ENCODE assay signal across 1 cellular context in the genomic region with DNA sequence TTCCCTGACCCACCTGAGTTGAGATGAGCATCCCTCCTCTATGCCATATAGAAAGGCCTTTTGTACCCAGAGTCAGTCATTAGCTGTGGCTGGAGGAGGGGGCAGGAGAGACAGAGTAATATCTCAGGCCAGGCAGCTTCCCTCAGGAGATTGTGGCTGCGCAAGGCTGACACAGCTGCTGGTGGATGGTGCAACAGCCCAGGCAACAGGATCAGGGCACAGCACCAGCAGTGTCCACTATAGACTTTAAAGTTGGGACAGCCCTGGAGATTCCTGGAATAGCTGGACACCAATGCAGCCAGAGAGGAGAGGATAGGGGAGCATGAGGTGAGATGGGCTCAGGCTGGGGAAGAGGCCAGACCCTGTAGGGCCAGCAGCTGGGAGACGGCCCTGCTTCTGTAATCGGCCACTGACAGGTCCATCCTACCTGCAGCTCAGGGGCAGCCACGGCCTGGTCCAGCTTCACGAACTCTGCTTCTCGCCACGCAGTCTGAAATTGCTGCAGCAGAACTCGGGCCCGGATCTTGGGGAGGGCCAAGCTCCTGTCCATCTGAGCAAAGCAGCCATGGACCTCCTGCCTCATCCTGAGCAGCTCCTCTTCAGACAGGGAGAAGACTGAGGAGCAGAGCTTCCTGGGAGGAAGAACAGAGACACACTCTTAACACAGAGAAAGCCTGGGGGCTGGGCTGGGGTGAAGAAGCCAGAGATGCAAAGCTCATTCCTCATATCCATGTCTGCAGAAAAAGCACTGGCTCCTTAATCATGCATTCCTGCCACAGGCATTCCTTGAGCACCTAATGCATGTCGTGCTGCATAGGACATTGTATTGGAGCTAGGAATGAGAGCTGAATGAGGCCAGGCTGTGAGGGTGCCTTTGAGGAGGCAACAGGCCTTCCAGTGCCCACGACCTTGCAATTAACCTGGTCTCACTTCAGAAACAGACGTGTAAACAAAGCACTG.
TF ChIP-seq lines count a peak whose summit lies in the region.

No MANE protein-coding gene starts in this region.

TF ChIP-seq in IMR-90, 13 proteins besides CTCF, POLR2A, EP300 and RAD21 (continued from another document):
- TF ChIP-seq MAFK (IDR thresholded peaks at IDR 0.05; ENCODE audit: low read depth, low read length) (no peak), CHD1 (IDR thresholded peaks at IDR 0.05; ENCODE audit: low read depth, low read length) (no peak), NFE2L2 (IDR thresholded peaks at IDR 0.05; ENCODE audit: low read depth, low read length) (no peak), RCOR1 (IDR thresholded peaks at IDR 0.05; ENCODE audit: insufficient replicate concordance, low read length) (no peak)
- TF ChIP-seq, protein P1, sequence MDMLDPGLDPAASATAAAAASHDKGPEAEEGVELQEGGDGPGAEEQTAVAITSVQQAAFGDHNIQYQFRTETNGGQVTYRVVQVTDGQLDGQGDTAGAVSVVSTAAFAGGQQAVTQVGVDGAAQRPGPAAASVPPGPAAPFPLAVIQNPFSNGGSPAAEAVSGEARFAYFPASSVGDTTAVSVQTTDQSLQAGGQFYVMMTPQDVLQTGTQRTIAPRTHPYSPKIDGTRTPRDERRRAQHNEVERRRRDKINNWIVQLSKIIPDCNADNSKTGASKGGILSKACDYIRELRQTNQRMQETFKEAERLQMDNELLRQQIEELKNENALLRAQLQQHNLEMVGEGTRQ (IDR thresholded peaks at IDR 0.05; ENCODE audit: low read depth, low read length): no peak
TF ChIP-seq in IMR-90: peak in this region for 0.
